Comparison of ENCODE assay signal across 35 cellular contexts in the genomic region with DNA sequence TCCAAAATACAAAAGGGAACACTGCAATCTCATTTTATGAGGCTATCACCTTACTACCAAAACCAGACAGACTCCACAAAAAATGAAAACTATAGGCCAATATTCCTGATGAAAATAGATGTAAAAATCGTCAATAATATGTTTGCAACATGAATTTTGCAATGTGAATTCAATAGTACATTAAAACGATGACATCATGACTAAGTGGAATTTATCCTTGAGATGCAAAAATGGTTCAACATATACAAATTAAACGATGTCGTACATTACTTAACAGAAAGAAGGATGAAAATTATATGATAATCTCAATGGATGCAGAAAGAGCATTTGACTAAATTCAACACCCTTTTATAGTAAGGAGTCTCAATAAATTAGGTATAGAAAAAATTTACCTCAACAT.
"Had no signal": no experiment of that assay in that cellular context is flagged by ENCODE, and none has a peak within 500 bp of the region (broad histone marks: within the 10 kb centered on the region; RNA-seq: fewer than 3 reads in every experiment).

No MANE protein-coding gene starts in this region.

- H3K36me3 ChIP-seq: MG63 had no signal

- H3K9me3 ChIP-seq: MG63 had no signal

- H3K27me3 ChIP-seq: MG63 had no signal

- H3K4me3 ChIP-seq: MG63 had no signal

- DNase-seq: Kasumi-1, MG63, MM.1S, MV-4-11, NCI-H1048, NCI-H1092, NCI-H1092 treated with DMSO at 0.1 percent for 48 hours, NCI-H1105, NCI-H1105 treated with DMSO at 0.1 percent for 48 hours, NCI-H1417, NCI-H1417 treated with DMSO at 0.1 percent for 48 hours, NCI-H1436, NCI-H1436 treated with DMSO at 0.1 percent for 48 hours, NCI-H146, NCI-H1694, NCI-H1694 treated with DMSO at 0.1 percent for 48 hours, NCI-H187, NCI-H187 treated with DMSO at 0.1 percent for 48 hours, NCI-H1930, NCI-H2029, NCI-H2029 treated with DMSO at 0.1 percent for 48 hours, NCI-H2081, NCI-H2081 treated with DMSO at 0.1 percent for 48 hours, NCI-H2107, NCI-H2171, NCI-H2171 treated with DMSO at 0.1 percent for 48 hours, NCI-H2227 treated with DMSO at 0.1 percent for 48 hours, NCI-H226, NCI-H345, NCI-H446, NCI-H446 treated with DMSO at 0.1 percent for 48 hours, NCI-H510A, NCI-H510A treated with DMSO at 0.1 percent for 48 hours, NCI-H524, NCI-H524 treated with DMSO at 0.1 percent for 48 hours had no signal
